Comparison of ENCODE assay signal across 1 cellular context in genomic region chr1:168234846-168235547, GRCh38.
TF ChIP-seq lines count a peak whose summit lies in the region.

No MANE protein-coding gene starts in this region.

TF ChIP-seq in SK-N-SH, 30 proteins besides CTCF, POLR2A, EP300 and RAD21 (continued from another document):
- no peak for TF ChIP-seq GABPA (IDR thresholded peaks at IDR 0.05; ENCODE audit: low read depth)
TF ChIP-seq in SK-N-SH: peak in this region for 1.
